In the genomic region with DNA sequence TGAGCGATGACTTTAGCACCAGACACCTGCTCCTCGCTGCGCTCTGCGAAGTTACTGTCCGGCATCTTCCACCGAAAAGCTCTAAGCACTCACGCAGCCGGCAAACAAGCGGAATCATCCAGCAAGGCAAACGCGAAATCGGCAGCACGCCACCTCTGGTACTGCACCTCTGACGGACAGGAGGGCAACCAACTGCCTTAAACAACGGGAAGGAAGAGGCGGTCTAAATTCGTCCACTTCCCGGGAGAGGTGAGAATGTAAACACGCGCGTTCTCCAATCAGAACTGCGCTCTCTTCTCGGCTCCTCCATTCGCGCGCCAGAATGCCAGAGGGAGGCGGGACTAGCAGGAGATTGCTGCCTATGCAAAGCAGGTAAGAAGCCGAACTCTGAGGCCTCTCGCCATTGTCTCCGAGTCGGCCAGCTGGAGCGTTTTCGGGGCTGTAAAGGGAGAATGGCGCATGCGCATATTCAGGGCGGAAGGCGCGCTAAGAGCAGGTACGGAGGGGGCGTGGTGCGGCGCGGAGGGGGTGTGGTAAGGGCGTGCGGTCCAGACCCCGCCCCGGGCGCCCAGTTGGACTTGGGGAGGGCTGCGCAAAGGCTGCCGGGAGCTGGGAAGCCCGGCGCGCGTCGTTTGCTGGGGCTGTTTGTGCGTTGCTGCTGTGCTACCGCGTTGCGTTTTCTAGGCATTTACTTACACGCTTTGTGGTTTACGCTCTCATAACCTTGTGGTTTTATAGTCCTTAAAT, we compare ENCODE assay signal across 8 cellular contexts. TPM values are rescaled to one million over a fixed set of nuclear protein-coding genes. Genes with fewer than 3 reads are reported as not detected.
DNase-seq lines count a peak whose midpoint lies in the region; ATAC-seq and TF ChIP-seq lines count a peak whose summit lies in the region.

A gene with protein sequence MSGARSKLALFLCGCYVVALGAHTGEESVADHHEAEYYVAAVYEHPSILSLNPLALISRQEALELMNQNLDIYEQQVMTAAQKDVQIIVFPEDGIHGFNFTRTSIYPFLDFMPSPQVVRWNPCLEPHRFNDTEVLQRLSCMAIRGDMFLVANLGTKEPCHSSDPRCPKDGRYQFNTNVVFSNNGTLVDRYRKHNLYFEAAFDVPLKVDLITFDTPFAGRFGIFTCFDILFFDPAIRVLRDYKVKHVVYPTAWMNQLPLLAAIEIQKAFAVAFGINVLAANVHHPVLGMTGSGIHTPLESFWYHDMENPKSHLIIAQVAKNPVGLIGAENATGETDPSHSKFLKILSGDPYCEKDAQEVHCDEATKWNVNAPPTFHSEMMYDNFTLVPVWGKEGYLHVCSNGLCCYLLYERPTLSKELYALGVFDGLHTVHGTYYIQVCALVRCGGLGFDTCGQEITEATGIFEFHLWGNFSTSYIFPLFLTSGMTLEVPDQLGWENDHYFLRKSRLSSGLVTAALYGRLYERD (plus strand): TSS at position 347 of the 747 bp plus-strand sequence. CDS start 33,695 bp downstream, outside the sequence.
A gene (minus strand): TSS at position 171 of the 747 bp plus-strand sequence. CDS start 106 bp downstream, at position 65.

- H3K9me3 ChIP-seq in CD8-positive, alpha-beta T cell (ENCODE audit: low read length) = no peaks in the 10 kb centered on the region
- no peaks in the 10 kb centered on the region for H3K9me3 ChIP-seq in esophagus muscularis mucosa
- H3K9me3 ChIP-seq in naive thymus-derived CD4-positive, alpha-beta T cell (ENCODE audit: control insufficient read depth in 2 of 3, low read length in 3 of 3) = no peaks in the 10 kb centered on the region

- H3K9me3 Mint-ChIP-seq in CD8-positive, alpha-beta T cell = no peaks in the 10 kb centered on the region
- peaks cover 0 to 9% (median 0%) of the 10 kb centered on the region in 11 donors for H3K9me3 Mint-ChIP-seq in naive thymus-derived CD4-positive, alpha-beta T cell

- peaks cover 54% of the 10 kb centered on the region for H3K4me1 Mint-ChIP-seq in CD8-positive, alpha-beta T cell (ENCODE audit: low read depth)
- H3K4me1 Mint-ChIP-seq in naive thymus-derived CD4-positive, alpha-beta T cell = peaks cover 34 to 67% (median 62%) of the 10 kb centered on the region in 7 donors

- peak within 1 kb of the TSS; percentile 82 for H3K4me3 ChIP-seq in CD8-positive, alpha-beta T cell (ENCODE audit: low read depth, low read length)
- H3K4me3 ChIP-seq in esophagus muscularis mucosa = peak within 1 kb of the TSS; percentile 78 to 95 (median 78)
- peak within 1 kb of the TSS; percentile 93 for H3K4me3 ChIP-seq in naive thymus-derived CD4-positive, alpha-beta T cell (ENCODE audit: low read length)

- POLR2A ChIA-PET in CD8-positive, alpha-beta T cell (lab: Charles Lee) = interaction anchor here (0.6 to 2.2 kb wide), 7 partner anchors 9 to 950 kb away, joined by 3 to 13 read pairs (median 5); a partner anchor contains a TSS
- POLR2A ChIA-PET in naive thymus-derived CD4-positive, alpha-beta T cell (lab: Charles Lee) = interaction anchor here (0.7 to 1.6 kb wide), 9 partner anchors 9 to 949 kb away, joined by 3 to 6 read pairs (median 3); a partner anchor contains a TSS

- intact Hi-C loops in CD8-positive, alpha-beta T cell (cut with DNase I, micrococcal nuclease) = loop anchor here (1.0 to 5.0 kb wide), 11 partner anchors 174 to 1423 kb away; a partner anchor contains a TSS
- intact Hi-C loops in esophagus muscularis mucosa (cut with DNase I) = no loop called here
- intact Hi-C loops in naive thymus-derived CD4-positive, alpha-beta T cell (cut with micrococcal nuclease) = loop anchor here (1.0 to 10.0 kb wide), 20 partner anchors 23 to 1477 kb away; a partner anchor contains a TSS

- 0% methylated on average over 30 of the region's 61 CpGs for WGBS in esophagus muscularis mucosa

- H3K27ac ChIP-seq in CD8-positive, alpha-beta T cell (ENCODE audit: low read depth, low read length) = peak within 1 kb of the TSS; percentile 82
- H3K27ac ChIP-seq in esophagus muscularis mucosa (replicated peaks in 1 of 4) = peak within 1 kb of the TSS; percentile 87 to 92 (median 88)
- peak within 1 kb of the TSS; percentile 89 for H3K27ac ChIP-seq in naive thymus-derived CD4-positive, alpha-beta T cell (ENCODE audit: low read depth, low read length)

- TF ChIP-seq EP300 in esophagus muscularis mucosa (IDR thresholded peaks at IDR 0.05) = no peak

- H3K36me3 Mint-ChIP-seq in CD8-positive, alpha-beta T cell = peaks cover 58% of the 10 kb centered on the region
- peaks cover 26 to 48% (median 33%) of the 10 kb centered on the region in 5 donors for H3K36me3 Mint-ChIP-seq in naive thymus-derived CD4-positive, alpha-beta T cell

- no peak for TF ChIP-seq POLR2A in esophagus muscularis mucosa (IDR thresholded peaks at IDR 0.05; ENCODE audit: low read depth)

- H3K27me3 ChIP-seq in CD8-positive, alpha-beta T cell (ENCODE audit: insufficient read depth, low read length) = no peaks in the 10 kb centered on the region
- no peaks in the 10 kb centered on the region for H3K27me3 ChIP-seq in esophagus muscularis mucosa
- no peaks in the 10 kb centered on the region for H3K27me3 ChIP-seq in naive thymus-derived CD4-positive, alpha-beta T cell (ENCODE audit: control insufficient read depth in 2 of 2, insufficient read depth in 2 of 2, low read length in 2 of 2)

- H3K4me3 Mint-ChIP-seq in CD8-positive, alpha-beta T cell = peak within 1 kb of the TSS; percentile 100
- H3K4me3 Mint-ChIP-seq in naive thymus-derived CD4-positive, alpha-beta T cell = peak within 1 kb of the TSS; percentile 93 to 100 (median 99)

- H3K36me3 ChIP-seq in CD8-positive, alpha-beta T cell (ENCODE audit: insufficient read depth, low read length) = peaks cover 15% of the 10 kb centered on the region
- H3K36me3 ChIP-seq in esophagus muscularis mucosa = peaks cover 15 to 31% (median 25%) of the 10 kb centered on the region in 4 donors
- peaks cover 12 to 22% (median 13%) of the 10 kb centered on the region in 3 experiments for H3K36me3 ChIP-seq in naive thymus-derived CD4-positive, alpha-beta T cell (ENCODE audit: control insufficient read depth in 2 of 3, insufficient read depth in 3 of 3, low read length in 3 of 3)

- no peaks in the 10 kb centered on the region for H3K27me3 Mint-ChIP-seq in CD8-positive, alpha-beta T cell (ENCODE audit: low read depth)
- H3K27me3 Mint-ChIP-seq in naive thymus-derived CD4-positive, alpha-beta T cell = no peaks in the 10 kb centered on the region

- ATAC-seq in CD8-positive, alpha-beta T cell = peak; percentile 89
- peak; percentile 94 for ATAC-seq in GM21423 (IDR thresholded peaks at IDR 0.05; ENCODE audit: unreplicated experiment)
- peak; percentile 92 for ATAC-seq in naive thymus-derived CD4-positive, alpha-beta T cell
- peak; percentile 96 for ATAC-seq in stimulated activated naive CD8-positive, alpha-beta T cell treated with anti-CD3 and anti-CD28 coated beads, Interleukin-15, Interleukin-2, amounts not matched to agents 100 U/mL and 50 U/mL, for 24 hours

- peak; percentile 96 to 100 (median 98) for DNase-seq in CD8-positive, alpha-beta T cell
- DNase-seq in HuH-7 (ENCODE audit: low spot score) (peak; percentile 97), esophagus muscularis mucosa (ENCODE audit: extremely low spot score) (peak; percentile 99), cortex of kidney (lab: John Stamatoyannopoulos, UW) (no peak)
- DNase-seq in activated CD8-positive, alpha-beta memory T cell treated with anti-CD3 and anti-CD28 coated beads, Interleukin-2, amount 50 U/mL, for 48 hours = peak; percentile 98
- peak; percentile 95 to 100 (median 99) for DNase-seq in naive thymus-derived CD4-positive, alpha-beta T cell
- peak; percentile 99 for DNase-seq in stimulated activated naive CD8-positive, alpha-beta T cell treated with anti-CD3 and anti-CD28 coated beads, Interleukin-15, Interleukin-2, amounts not matched to agents 100 U/mL and 50 U/mL, for 24 hours

- peak; percentile 24 for TF ChIP-seq CTCF in CD8-positive, alpha-beta T cell (IDR thresholded peaks at IDR 0.05)
- peak in 2 of 3 experiments; percentile 21 to 35 for TF ChIP-seq CTCF in esophagus muscularis mucosa (IDR thresholded peaks at IDR 0.05)

- CTCF ChIA-PET in CD8-positive, alpha-beta T cell (lab: Charles Lee) = interaction anchor here (0.6 to 1.6 kb wide), 3 partner anchors 9 to 395 kb away, joined by 3 to 6 read pairs (median 4); a partner anchor contains a TSS
- CTCF ChIA-PET in naive thymus-derived CD4-positive, alpha-beta T cell (lab: Charles Lee) = interaction anchor here (1.2 kb wide), 1 partner anchor 29 kb away, joined by 3 read pairs; no protein-coding TSS in a partner anchor

- peaks cover 19% of the 10 kb centered on the region for H3K4me1 ChIP-seq in CD8-positive, alpha-beta T cell (ENCODE audit: insufficient read depth, low read length)
- peaks cover 21 to 55% (median 43%) of the 10 kb centered on the region in 4 donors for H3K4me1 ChIP-seq in esophagus muscularis mucosa
- peaks cover 25 to 31% of the 10 kb centered on the region in 2 donors for H3K4me1 ChIP-seq in naive thymus-derived CD4-positive, alpha-beta T cell (ENCODE audit: control insufficient read depth in 2 of 2, insufficient read depth in 2 of 2, low read length in 2 of 2)

- H3K27ac Mint-ChIP-seq in CD8-positive, alpha-beta T cell = peak within 1 kb of the TSS; percentile 99
- peak within 1 kb of the TSS; percentile 92 to 100 (median 99) for H3K27ac Mint-ChIP-seq in naive thymus-derived CD4-positive, alpha-beta T cell

RNA-seq across cellular contexts. Expression of the first gene that starts in this region (rescaled TPM):
- 10 to 100 TPM in 1 of 2 experiments, 1 to 10 TPM in 1; 9.1 to 11.3 TPM for total RNA-seq in CD8-positive, alpha-beta T cell
- total RNA-seq in esophagus muscularis mucosa = 10 to 100 TPM; 38.5 to 65.2 (median 41.6) TPM
- 10 to 100 TPM in 4 of 5 experiments, 1 to 10 TPM in 1; 6.8 to 23.3 (median 15.5) TPM for total RNA-seq in naive thymus-derived CD4-positive, alpha-beta T cell
- 10 to 100 TPM; 17.0 to 18.8 TPM for polyA plus RNA-seq in naive thymus-derived CD4-positive, alpha-beta T cell

RNA-seq across cellular contexts. Expression of the second gene that starts in this region (rescaled TPM):
- total RNA-seq in CD8-positive, alpha-beta T cell = 10 to 100 TPM; 30.1 to 33.4 TPM
- total RNA-seq in esophagus muscularis mucosa = 10 to 100 TPM; 19.3 to 27.0 (median 22.0) TPM
- total RNA-seq in naive thymus-derived CD4-positive, alpha-beta T cell = 10 to 100 TPM; 18.7 to 41.4 (median 35.4) TPM
- polyA plus RNA-seq in naive thymus-derived CD4-positive, alpha-beta T cell = 10 to 100 TPM; 40.1 to 40.9 TPM
